ENCODE assay signal across 1 cellular context in the genomic region with DNA sequence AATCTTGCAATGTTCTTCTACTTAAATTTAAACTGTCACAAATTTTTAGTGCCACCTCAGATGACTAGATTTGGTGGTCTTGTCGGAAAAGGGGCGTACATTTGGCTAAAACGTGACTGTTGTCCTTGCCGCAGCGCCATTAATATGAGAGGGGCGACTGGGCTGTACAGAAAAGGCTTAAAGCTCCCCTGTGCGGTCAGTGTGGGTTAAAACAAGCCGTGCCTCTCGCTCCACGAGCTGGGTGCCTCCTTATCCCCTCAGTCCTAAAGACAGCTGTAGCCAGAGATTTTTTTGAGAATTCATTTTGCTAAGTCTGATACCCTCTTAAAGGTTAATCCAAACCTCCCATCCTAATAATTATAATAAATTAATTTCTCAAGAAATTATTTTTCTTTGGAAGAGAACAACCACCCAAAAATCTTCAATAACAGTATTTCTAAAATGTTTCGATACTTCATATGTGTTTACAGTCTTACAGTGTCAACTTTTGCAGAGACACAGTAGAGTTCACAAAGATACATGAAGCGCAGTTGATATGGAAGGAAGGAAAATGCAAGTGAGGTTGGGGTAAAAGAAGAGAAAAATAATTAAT.
A peak's percentile ranks its signal among the peaks of the same experiment; 100 is the strongest.
TF ChIP-seq lines count a peak whose summit lies in the region.

No MANE protein-coding gene starts in this region.

TF ChIP-seq in H1, 55 proteins besides CTCF, POLR2A, EP300 and RAD21:
- TF ChIP-seq, protein P1, sequence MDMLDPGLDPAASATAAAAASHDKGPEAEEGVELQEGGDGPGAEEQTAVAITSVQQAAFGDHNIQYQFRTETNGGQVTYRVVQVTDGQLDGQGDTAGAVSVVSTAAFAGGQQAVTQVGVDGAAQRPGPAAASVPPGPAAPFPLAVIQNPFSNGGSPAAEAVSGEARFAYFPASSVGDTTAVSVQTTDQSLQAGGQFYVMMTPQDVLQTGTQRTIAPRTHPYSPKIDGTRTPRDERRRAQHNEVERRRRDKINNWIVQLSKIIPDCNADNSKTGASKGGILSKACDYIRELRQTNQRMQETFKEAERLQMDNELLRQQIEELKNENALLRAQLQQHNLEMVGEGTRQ (IDR thresholded peaks at IDR 0.05; ENCODE audit: low read length) = no peak
- TF ChIP-seq YY1 (IDR thresholded peaks at IDR 0.05; ENCODE audit: low read depth, low read length) = peak; percentile 75
